Comparison of ENCODE assay signal across 17 cellular contexts in genomic region chrX:19097553-19097952, GRCh38. TPM values are rescaled to one million over a fixed set of nuclear protein-coding genes. Genes with fewer than 3 reads are reported as not detected.
A peak's percentile ranks its signal among the peaks of the same experiment; 100 is the strongest.
DNase-seq lines count a peak whose midpoint lies in the region; ATAC-seq and TF ChIP-seq lines count a peak whose summit lies in the region.
"Had no signal": no experiment of that assay in that cellular context is flagged by ENCODE, and none has a peak within 500 bp of the region (broad histone marks: within the 10 kb centered on the region; RNA-seq: fewer than 3 reads in every experiment).

No MANE protein-coding gene starts in this region.

- no peaks in the 10 kb centered on the region for H3K4me1 ChIP-seq in stomach
- no peaks in the 10 kb centered on the region for H3K4me1 ChIP-seq in neural progenitor cell
- H3K4me1 ChIP-seq: Caco-2 had no signal

- no peak for TF ChIP-seq POLR2A in stomach (IDR thresholded peaks at IDR 0.05)

- H3K27me3 ChIP-seq in H7 (ENCODE audit: control insufficient read depth, insufficient read depth, low read length) (no peaks in the 10 kb centered on the region), stomach (no peaks in the 10 kb centered on the region), neural progenitor cell (no peaks in the 10 kb centered on the region)

- H3K9me3 ChIP-seq in stomach = peaks cover 0 to 8% (median 4%) of the 10 kb centered on the region in 4 donors
- no peaks in the 10 kb centered on the region for H3K9me3 ChIP-seq in neural progenitor cell (ENCODE audit: low read depth)
- H3K9me3 ChIP-seq: Caco-2 had no signal

- H3K36me3 ChIP-seq in H7 (replicated peaks; ENCODE audit: control insufficient read depth, insufficient read depth, low read length) (no peaks in the 10 kb centered on the region), stomach (no peaks in the 10 kb centered on the region), neural progenitor cell (no peaks in the 10 kb centered on the region)

- no peaks in the 10 kb centered on the region for H3K36me3 Mint-ChIP-seq in neural progenitor cell
- H3K36me3 Mint-ChIP-seq: CD8-positive, alpha-beta memory T cell had no signal

- H3K27me3 Mint-ChIP-seq in neural progenitor cell (ENCODE audit: insufficient read depth, low read depth) = no peaks in the 10 kb centered on the region

- WGBS in stomach, 5 donors = 25 to 65% (median 59%) methylated on average over 10 of the region's 10 CpGs

- no peak overlapping the region for H2AFZ ChIP-seq in neural progenitor cell (replicated peaks)

- H4K20me1 ChIP-seq in neural progenitor cell (ENCODE audit: low read depth) = no peaks in the 10 kb centered on the region

- peaks cover 10% of the 10 kb centered on the region for H3K9me3 Mint-ChIP-seq in neural progenitor cell
- H3K9me3 Mint-ChIP-seq: HFFc6 had no signal

- H3K4me3 Mint-ChIP-seq in neural progenitor cell = no peak overlapping the region
- H3K4me3 Mint-ChIP-seq: CD8-positive, alpha-beta memory T cell; HFFc6 had no signal

- H3K4me2 ChIP-seq in neural progenitor cell = no peak overlapping the region
- H3K4me2 ChIP-seq: A549, KMS-11 had no signal

- ATAC-seq in left lobe of liver (peak; percentile 96), GM21717 (IDR thresholded peaks at IDR 0.05; ENCODE audit: unreplicated experiment) (no peak)

- H3K27ac Mint-ChIP-seq in neural progenitor cell = no peak overlapping the region
- H3K27ac Mint-ChIP-seq: CD8-positive, alpha-beta memory T cell; HFFc6 had no signal

- TF ChIP-seq CTCF in VCaP (conservative IDR thresholded peaks at IDR 0.05) (0 out of 2 replicates have a peak, but pooled peaks have one; percentile 3), stomach (IDR thresholded peaks at IDR 0.05) (no peak), neural progenitor cell (IDR thresholded peaks at IDR 0.05) (no peak)

- H3K79me2 ChIP-seq in neural progenitor cell (ENCODE audit: low read depth) = no peaks in the 10 kb centered on the region

- H3K4me1 Mint-ChIP-seq in neural progenitor cell = no peaks in the 10 kb centered on the region
- H3K4me1 Mint-ChIP-seq: CD8-positive, alpha-beta memory T cell had no signal

- no peak overlapping the region for H3K9ac ChIP-seq in neural progenitor cell
- H3K9ac ChIP-seq: KMS-11 had no signal

- intact Hi-C loops in stomach (cut with DNase I; ENCODE audit: low total_unique reads) = no loop called here

- no peaks in the 10 kb centered on the region for H3F3A ChIP-seq in neural progenitor cell (ENCODE audit: low read depth)

- no peak for TF ChIP-seq EP300 in stomach (IDR thresholded peaks at IDR 0.05)

- no peak overlapping the region for H3K27ac ChIP-seq in VCaP
- peak overlapping the region in 4 of 5 donors; percentile 7 to 60 (median 48) for H3K27ac ChIP-seq in stomach
- no peak overlapping the region for H3K27ac ChIP-seq in neural progenitor cell
- H3K27ac ChIP-seq: KMS-11 had no signal

- peak; percentile 37 for DNase-seq in H7
- DNase-seq in left lobe of liver (ENCODE audit: low spot score) = peak; percentile 48
- peak; percentile 43 for DNase-seq in stomach
- DNase-seq in neural progenitor cell (ENCODE audit: low spot score) = no peak
- DNase-seq in stimulated activated CD4-positive, alpha-beta T cell treated with anti-CD3 and anti-CD28 coated beads, Interleukin-2, amount 100 ng/mL, for 48 hours = no peak
- DNase-seq: Caco-2; CD8-positive, alpha-beta memory T cell; DMS 273 treated with DMSO at 0.1 percent for 48 hours; DND-41; GDM1; GOT3; HCEC 1CT; HFFc6 had no signal

- H3K4me3 ChIP-seq in H7 (ENCODE audit: insufficient read depth, low read depth, low read length) (no peak overlapping the region), stomach (no peak overlapping the region), neural progenitor cell (no peak overlapping the region)
- H3K4me3 ChIP-seq: A549 had no signal

RNA-seq across cellular contexts. Expression of gene ADGRG2, which starts 24.7 kb away (rescaled TPM):
- total RNA-seq in H7 (2014; rRNA removed; shearing (Covaris generic)) = 7.6 and 7.8 TPM in 2 replicates
- total RNA-seq in left lobe of liver = 1.2 TPM
- 10 to 100 TPM in 1 of 5 donors, 1 to 10 TPM in 3, under 1 TPM in 1; 0.29 to 25.0 (median 4.8) TPM for total RNA-seq in stomach
- 1 to 10 TPM in 2 of 3 donors, under 1 TPM in 1; 0.30 to 1.5 (median 1.2) TPM for polyA plus RNA-seq in stomach
- 0.43 and 0.80 TPM in 2 replicates for total RNA-seq in neural progenitor cell (ENCODE audit: low replicate concordance)
- total RNA-seq: Caco-2; CD8-positive, alpha-beta memory T cell; HFFc6 had no signal

Comparison
In these comparisons a context has a peak if more than half of its experiments do, and no peak if none do; other contexts are left out.
1. DNase-seq: peak in H7 (single experiment), left lobe of liver (single experiment) and stomach (single experiment); none in neural progenitor cell (single experiment) and stimulated activated CD4-positive, alpha-beta T cell treated with anti-CD3 and anti-CD28 coated beads, Interleukin-2, amount 100 ng/mL, for 48 hours (0 of 2).
2. H3K27ac ChIP-seq: peak in stomach (4 of 5); none in VCaP (single experiment) and neural progenitor cell (single experiment).